Comparison of ENCODE assay signal across 1 cellular context in genomic region chr5:54310433-54311177, GRCh38.
TF ChIP-seq lines count a peak whose summit lies in the region.

Gene ARL15, minus strand, starts transcription at chr5:54310573.

TF ChIP-seq in HepG2, 621 proteins besides CTCF, POLR2A, EP300 and RAD21 (continued from another document and continues in another):
- TF ChIP-seq RAD51 (IDR thresholded peaks at IDR 0.05; ENCODE audit: borderline replicate concordance) (no peak), NFATC3 (CRISPR knock-in tag; IDR thresholded peaks at IDR 0.05) (no peak), ZNF703 (CRISPR knock-in tag; IDR thresholded peaks at IDR 0.05; ENCODE audit: borderline replicate concordance) (no peak), ZNF446 (CRISPR knock-in tag; IDR thresholded peaks at IDR 0.05) (no peak), ZNF205 (CRISPR knock-in tag; IDR thresholded peaks at IDR 0.05) (no peak), ZNF430 (CRISPR knock-in tag; IDR thresholded peaks at IDR 0.05) (0 out of 2 replicates have a peak, but pooled peaks have one; percentile 33), TRAFD1 (CRISPR knock-in tag; IDR thresholded peaks at IDR 0.05; ENCODE audit: borderline replicate concordance) (no peak), PHF20 (CRISPR knock-in tag; IDR thresholded peaks at IDR 0.05) (peak; percentile 48; the same call in 1 of the 2 replicates), ELF3 (CRISPR knock-in tag; IDR thresholded peaks at IDR 0.05) (peak; percentile 16; the same call in 1 of the 2 replicates), THAP7 (CRISPR knock-in tag; IDR thresholded peaks at IDR 0.05) (no peak), SP1 (IDR thresholded peaks at IDR 0.05) (no peak), SP1 (CRISPR knock-in tag; IDR thresholded peaks at IDR 0.05) (no peak), ZNF101 (CRISPR knock-in tag; IDR thresholded peaks at IDR 0.05; ENCODE audit: borderline replicate concordance, low read depth) (no peak), TP53 (CRISPR knock-in tag; conservative IDR thresholded peaks at IDR 0.05) (0 out of 2 replicates have a peak, but pooled peaks have one; percentile 8), AHR (CRISPR knock-in tag; IDR thresholded peaks at IDR 0.05) (no peak), GLMP (CRISPR knock-in tag; IDR thresholded peaks at IDR 0.05; ENCODE audit: borderline replicate concordance) (no peak), ZNF672 (CRISPR knock-in tag; IDR thresholded peaks at IDR 0.05) (no peak), NFKB2 (CRISPR knock-in tag; IDR thresholded peaks at IDR 0.05; ENCODE audit: borderline replicate concordance) (no peak; the same call in 1 of the 2 replicates), TAF1 (CRISPR knock-in tag; IDR thresholded peaks at IDR 0.05) (peak; percentile 84), CENPT (CRISPR knock-in tag; IDR thresholded peaks at IDR 0.05; ENCODE audit: low read depth) (no peak), CEBPB (IDR thresholded peaks at IDR 0.05; ENCODE audit: borderline replicate concordance, low read depth, low read length) (peak; percentile 94), RCOR2 (CRISPR knock-in tag; IDR thresholded peaks at IDR 0.05) (no peak), ZNF10 (CRISPR knock-in tag; IDR thresholded peaks at IDR 0.05; ENCODE audit: borderline replicate concordance, low read depth) (no peak), ZBTB33 (CRISPR knock-in tag; IDR thresholded peaks at IDR 0.05) (no peak), ZNF501 (CRISPR knock-in tag; IDR thresholded peaks at IDR 0.05) (peak; percentile 48; the same call in 1 of the 2 replicates), SIN3B (IDR thresholded peaks at IDR 0.05; ENCODE audit: low read length) (no peak), MZF1 (CRISPR knock-in tag; IDR thresholded peaks at IDR 0.05; ENCODE audit: borderline replicate concordance) (no peak), KLF6 (CRISPR knock-in tag; IDR thresholded peaks at IDR 0.05) (no peak), GATA4 (IDR thresholded peaks at IDR 0.05; ENCODE audit: borderline replicate concordance, low read depth) (peak; percentile 66; the same call in 1 of the 2 replicates), NFYB (CRISPR knock-in tag; IDR thresholded peaks at IDR 0.05) (peak; percentile 81), SALL1 (CRISPR knock-in tag; IDR thresholded peaks at IDR 0.05) (peak; percentile 43; the same call in 1 of the 2 replicates), ZNF773 (CRISPR knock-in tag; IDR thresholded peaks at IDR 0.05; ENCODE audit: borderline replicate concordance) (no peak), KLF12 (CRISPR knock-in tag; IDR thresholded peaks at IDR 0.05; ENCODE audit: borderline replicate concordance) (0 out of 2 replicates have a peak, but pooled peaks have one; percentile 11), KLF15 (CRISPR knock-in tag; IDR thresholded peaks at IDR 0.05; ENCODE audit: borderline replicate concordance) (no peak), PHB2 (IDR thresholded peaks at IDR 0.05; ENCODE audit: partially characterized antibody) (no peak), ZNF30 (CRISPR knock-in tag; IDR thresholded peaks at IDR 0.05) (0 out of 2 replicates have a peak, but pooled peaks have one; percentile 56), ZBTB39 (CRISPR knock-in tag; IDR thresholded peaks at IDR 0.05) (no peak), ZFP62 (CRISPR knock-in tag; IDR thresholded peaks at IDR 0.05) (no peak), GABPB1 (CRISPR knock-in tag; IDR thresholded peaks at IDR 0.05) (peak; percentile 49), MAFG (CRISPR knock-in tag; IDR thresholded peaks at IDR 0.05) (no peak), PHF21A (CRISPR knock-in tag; IDR thresholded peaks at IDR 0.05) (peak; percentile 37; the same call in 1 of the 2 replicates), ZNF562 (CRISPR knock-in tag; IDR thresholded peaks at IDR 0.05; ENCODE audit: borderline replicate concordance) (no peak), SRY (CRISPR knock-in tag; IDR thresholded peaks at IDR 0.05) (peak; percentile 61; the same call in 1 of the 2 replicates), MYC (CRISPR knock-in tag; IDR thresholded peaks at IDR 0.05; ENCODE audit: borderline replicate concordance) (no peak), KLF13 (CRISPR knock-in tag; IDR thresholded peaks at IDR 0.05) (no peak), ZNF607 (CRISPR knock-in tag; IDR thresholded peaks at IDR 0.05; ENCODE audit: borderline replicate concordance) (no peak), HDAC2 (CRISPR knock-in tag; IDR thresholded peaks at IDR 0.05) (no peak; the same call in 1 of the 2 replicates), TFAP4 (IDR thresholded peaks at IDR 0.05; ENCODE audit: borderline replicate concordance, low read depth) (peak; percentile 93), MIXL1 (CRISPR knock-in tag; IDR thresholded peaks at IDR 0.05) (no peak), ZNF225 (CRISPR knock-in tag; IDR thresholded peaks at IDR 0.05) (no peak), MEF2D (CRISPR knock-in tag; IDR thresholded peaks at IDR 0.05) (peak; percentile 71), ZNF20 (CRISPR knock-in tag; IDR thresholded peaks at IDR 0.05) (no peak), TGIF2 (CRISPR knock-in tag; IDR thresholded peaks at IDR 0.05) (0 out of 2 replicates have a peak, but pooled peaks have one; percentile 36), BHLHE40 (IDR thresholded peaks at IDR 0.05; ENCODE audit: low read length) (no peak), DNMT3B (CRISPR knock-in tag; conservative IDR thresholded peaks at IDR 0.05) (no peak), ZSCAN31 (CRISPR knock-in tag; IDR thresholded peaks at IDR 0.05; ENCODE audit: low read depth) (no peak), POGK (CRISPR knock-in tag; conservative IDR thresholded peaks at IDR 0.05) (no peak; the same call in none of the 2 replicates), RBAK (CRISPR knock-in tag; IDR thresholded peaks at IDR 0.05) (no peak), ZNF230 (CRISPR knock-in tag; IDR thresholded peaks at IDR 0.05) (0 out of 2 replicates have a peak, but pooled peaks have one; percentile 49), ZBTB14 (CRISPR knock-in tag; IDR thresholded peaks at IDR 0.05) (no peak), IKZF5 (CRISPR knock-in tag; IDR thresholded peaks at IDR 0.05) (no peak), ZNF674 (CRISPR knock-in tag; IDR thresholded peaks at IDR 0.05; ENCODE audit: low read depth) (no peak), ZNF879 (CRISPR knock-in tag; IDR thresholded peaks at IDR 0.05) (no peak), RBM22 (optimal IDR thresholded peaks at IDR 0.05; ENCODE audit: low read length) (no peak), ZNF460 (CRISPR knock-in tag; IDR thresholded peaks at IDR 0.05; ENCODE audit: borderline replicate concordance) (no peak)
